ENCODE assay signal across 9 cellular contexts in genomic region chr6:117776441-117776840, GRCh38.
DNase-seq lines count a peak whose midpoint lies in the region; ATAC-seq and TF ChIP-seq lines count a peak whose summit lies in the region.
"Had no signal": no experiment of that assay in that cellular context is flagged by ENCODE, and none has a peak within 500 bp of the region (broad histone marks: within the 10 kb centered on the region; RNA-seq: fewer than 3 reads in every experiment).

No MANE protein-coding gene starts in this region.

- CTCF ChIA-PET in Panc1 (lab: Charles Lee) = no interaction called here
- CTCF ChIA-PET in activated naive CD4-positive, alpha-beta T cell treated with anti-CD3 and anti-CD28 coated beads, Interleukin-2, amount 10 ng/mL, durations not matched to agents 7 days and 5 days (lab: Charles Lee) = no interaction called here

- no peaks in the 10 kb centered on the region for H3K36me3 ChIP-seq in Panc1 (ENCODE audit: control insufficient read depth, insufficient read depth, low read length)
- no peaks in the 10 kb centered on the region for H3K36me3 ChIP-seq in aorta (ENCODE audit: control insufficient read depth in 1 of 2, insufficient read depth in 2 of 2, low read length in 1 of 2)
- H3K36me3 ChIP-seq: cardiac muscle cell had no signal

- H3K27ac ChIP-seq in Panc1 (ENCODE audit: low read length) (no peak overlapping the region), aorta (ENCODE audit: low read depth in 1 of 2, low read length in 2 of 2) (no peak overlapping the region)
- H3K27ac ChIP-seq: cardiac muscle cell had no signal

- POLR2A ChIA-PET in Panc1 (lab: Charles Lee) = no interaction called here

- H3K27ac Mint-ChIP-seq in activated naive CD4-positive, alpha-beta T cell treated with anti-CD3 and anti-CD28 coated beads, Interleukin-2, amount 10 ng/mL, durations not matched to agents 7 days and 5 days = no peak overlapping the region

- TF ChIP-seq CTCF in GM12875 (IDR thresholded peaks at IDR 0.05; ENCODE audit: borderline replicate concordance, insufficient read depth, low read depth, low read length) = peak; percentile 47; the same call in 1 of the 2 replicates
- TF ChIP-seq CTCF in Panc1 (IDR thresholded peaks at IDR 0.05) = peak; percentile 27; the same call in 1 of the 2 replicates

- DNase-seq in Panc1 (ENCODE audit: low read depth, low spot score) = no peak
- DNase-seq in iris pigment epithelial cell (ENCODE audit: low read depth) = peak; percentile 5
- DNase-seq in activated naive CD4-positive, alpha-beta T cell treated with anti-CD3 and anti-CD28 coated beads, Interleukin-2, amount 10 ng/mL, durations not matched to agents 7 days and 5 days = no peak
- no peak for DNase-seq in mesenteric fat pad (ENCODE audit: low spot score)
- no peak for DNase-seq in aorta

- no peaks in the 10 kb centered on the region for H3K4me1 ChIP-seq in Panc1 (ENCODE audit: control insufficient read depth, insufficient read depth, low read length)
- H3K4me1 ChIP-seq in aorta (ENCODE audit: control insufficient read depth in 1 of 2, insufficient read depth in 2 of 2, low read length in 2 of 2) = no peaks in the 10 kb centered on the region

- 38 to 43% methylated on average over 3 of the region's 3 CpGs for whole genome bisulfite sequencing in aorta, 2 donors

- BruUV-seq in Panc1 (replicated peaks; lab: Mats Ljungman, UMichigan) = no TSS peak

- H3K27me3 Mint-ChIP-seq in activated naive CD4-positive, alpha-beta T cell treated with anti-CD3 and anti-CD28 coated beads, Interleukin-2, amount 10 ng/mL, durations not matched to agents 7 days and 5 days = no peaks in the 10 kb centered on the region

- H3K27me3 ChIP-seq in Panc1 (ENCODE audit: control insufficient read depth, insufficient read depth, low read length) (peaks cover 2% of the 10 kb centered on the region; the same call in 1 of the 2 replicates), aorta (ENCODE audit: control insufficient read depth in 1 of 2, insufficient read depth in 2 of 2, low read length in 1 of 2) (no peaks in the 10 kb centered on the region)
- H3K27me3 ChIP-seq: cardiac muscle cell had no signal

- ATAC-seq in HG02678 (IDR thresholded peaks at IDR 0.05; ENCODE audit: unreplicated experiment) = peak; percentile 47
- ATAC-seq in Panc1 = no peak
- no peak for ATAC-seq in GM21423 (IDR thresholded peaks at IDR 0.05; ENCODE audit: unreplicated experiment)
- no peak for ATAC-seq in aorta (ENCODE audit: low FRiP score)

- H3K4me3 Mint-ChIP-seq in activated naive CD4-positive, alpha-beta T cell treated with anti-CD3 and anti-CD28 coated beads, Interleukin-2, amount 10 ng/mL, durations not matched to agents 7 days and 5 days = no peak overlapping the region

- H3K9me3 Mint-ChIP-seq in activated naive CD4-positive, alpha-beta T cell treated with anti-CD3 and anti-CD28 coated beads, Interleukin-2, amount 10 ng/mL, durations not matched to agents 7 days and 5 days = no peaks in the 10 kb centered on the region

- no peaks in the 10 kb centered on the region for H3K4me1 Mint-ChIP-seq in activated naive CD4-positive, alpha-beta T cell treated with anti-CD3 and anti-CD28 coated beads, Interleukin-2, amount 10 ng/mL, durations not matched to agents 7 days and 5 days

- intact Hi-C loops in Panc1 (cut with micrococcal nuclease; ENCODE audit: unreplicated experiment) = no loop called here
- intact Hi-C loops in aorta (cut with DNase I) = no loop called here

- H3K36me3 Mint-ChIP-seq in activated naive CD4-positive, alpha-beta T cell treated with anti-CD3 and anti-CD28 coated beads, Interleukin-2, amount 10 ng/mL, durations not matched to agents 7 days and 5 days = no peaks in the 10 kb centered on the region

- H3K9me3 ChIP-seq in Panc1 (ENCODE audit: control insufficient read depth, insufficient read depth, low read depth, low read length) (no peaks in the 10 kb centered on the region), aorta (ENCODE audit: control insufficient read depth, low read length) (no peaks in the 10 kb centered on the region)

- in situ Hi-C loops in Panc1 (cut with HindIII; ENCODE audit: low pct_unique_long_range_greater_than_20kb, low sequenced_read_pairs) = no loop called here

- H3K4me3 ChIP-seq in GM12875 (ENCODE audit: low read depth, low read length) = no peak overlapping the region
- H3K4me3 ChIP-seq in Panc1 (ENCODE audit: low read depth in 2 of 2, low read length in 2 of 2) = no peak overlapping the region
- H3K4me3 ChIP-seq in aorta (ENCODE audit: low read length in 2 of 2) = no peak overlapping the region
- H3K4me3 ChIP-seq: cardiac muscle cell had no signal
